ENCODE assay signal across 9 cellular contexts in the genomic region with DNA sequence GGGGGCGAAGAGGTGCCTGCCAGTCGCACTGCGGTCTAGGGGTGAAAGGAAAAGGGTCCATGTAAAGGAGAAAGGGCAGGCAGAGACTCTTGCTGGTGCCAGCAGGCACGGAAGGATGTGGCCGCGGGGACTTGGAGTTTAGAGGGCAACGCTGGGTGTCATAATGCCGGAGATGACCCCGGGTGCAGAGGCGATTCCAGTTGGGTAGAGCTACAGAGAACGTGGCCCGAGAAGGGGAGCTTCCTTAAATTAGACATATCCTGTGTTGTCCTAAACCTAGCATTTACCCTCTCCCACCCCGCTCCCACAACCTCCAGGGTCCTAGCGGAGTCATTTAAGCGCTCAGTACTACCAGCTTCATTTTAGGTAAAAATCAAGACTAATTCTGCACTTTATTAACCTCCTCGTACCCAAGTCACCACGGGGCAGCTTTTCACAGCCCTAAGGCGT.
DNase-seq lines count a peak whose midpoint lies in the region; ATAC-seq and TF ChIP-seq lines count a peak whose summit lies in the region.
"Had no signal": no experiment of that assay in that cellular context is flagged by ENCODE, and none has a peak within 500 bp of the region (broad histone marks: within the 10 kb centered on the region; RNA-seq: fewer than 3 reads in every experiment).

No MANE protein-coding gene starts in this region.

- H3K9me3 ChIP-seq in stomach = peaks cover 0 to 19% (median 14%) of the 10 kb centered on the region in 4 donors

- H3K27ac Mint-ChIP-seq in activated CD4-positive, alpha-beta T cell treated with anti-CD3 and anti-CD28 coated beads, Interleukin-2, amount 10 ng/mL, durations not matched to agents 24 days and 14 days = no peak overlapping the region
- H3K27ac Mint-ChIP-seq in WTC11 = no peak overlapping the region

- 2 to 6% (median 3%) methylated on average over 18 of the region's 18 CpGs for WGBS in stomach, 5 donors

- H3K4me3 ChIP-seq in stomach = peak overlapping the region; percentile 2 to 46 (median 26)
- H3K4me3 ChIP-seq: K562 had no signal

- H3K36me3 Mint-ChIP-seq in activated CD4-positive, alpha-beta T cell treated with anti-CD3 and anti-CD28 coated beads, Interleukin-2, amount 10 ng/mL, durations not matched to agents 24 days and 14 days (ENCODE audit: low read depth) = peaks cover 2% of the 10 kb centered on the region
- peaks cover 8% of the 10 kb centered on the region for H3K36me3 Mint-ChIP-seq in WTC11

- intact Hi-C loops in activated CD4-positive, alpha-beta T cell treated with anti-CD3 and anti-CD28 coated beads, Interleukin-2, amount 10 ng/mL, durations not matched to agents 24 days and 14 days (cut with micrococcal nuclease) = loop anchor here (5.0 kb wide), 1 partner anchor 104 kb away; no protein-coding TSS in a partner anchor
- intact Hi-C loops in stomach (cut with DNase I; ENCODE audit: low total_unique reads) = no loop called here

- peak overlapping the region; percentile 76 for H3K4me3 Mint-ChIP-seq in activated CD4-positive, alpha-beta T cell treated with anti-CD3 and anti-CD28 coated beads, Interleukin-2, amount 10 ng/mL, durations not matched to agents 24 days and 14 days
- peak overlapping the region; percentile 86 for H3K4me3 Mint-ChIP-seq in WTC11

- TF ChIP-seq POLR2A in stomach (IDR thresholded peaks at IDR 0.05) = no peak

- peaks cover 35% of the 10 kb centered on the region for H3K4me1 Mint-ChIP-seq in activated CD4-positive, alpha-beta T cell treated with anti-CD3 and anti-CD28 coated beads, Interleukin-2, amount 10 ng/mL, durations not matched to agents 24 days and 14 days
- H3K4me1 Mint-ChIP-seq in WTC11 = peaks cover 36% of the 10 kb centered on the region

- ATAC-seq in WTC11 = peak; percentile 10; the same call in 1 of the 2 replicates
- no peak for ATAC-seq in HG02840 (IDR thresholded peaks at IDR 0.05; ENCODE audit: low FRiP score, unreplicated experiment)

- CTCF ChIA-PET in WTC11 (lab: Charles Lee) = interaction anchor here (0.8 to 3.6 kb wide), 10 partner anchors 18 to 203 kb away, joined by 3 to 27 read pairs (median 5); no protein-coding TSS in a partner anchor

- peaks cover 44 to 98% (median 79%) of the 10 kb centered on the region in 3 donors for H3K27me3 ChIP-seq in stomach

- peaks cover 78% of the 10 kb centered on the region for H3K27me3 Mint-ChIP-seq in activated CD4-positive, alpha-beta T cell treated with anti-CD3 and anti-CD28 coated beads, Interleukin-2, amount 10 ng/mL, durations not matched to agents 24 days and 14 days
- peaks cover 96% of the 10 kb centered on the region for H3K27me3 Mint-ChIP-seq in WTC11 (ENCODE audit: low read depth)

- no peak for TF ChIP-seq EP300 in stomach (IDR thresholded peaks at IDR 0.05)

- no peak overlapping the region for H3K27ac ChIP-seq in stomach

- H3K4me1 ChIP-seq in stomach = peaks cover 52 to 54% (median 53%) of the 10 kb centered on the region in 4 donors

- peak; percentile 63 for DNase-seq in activated CD4-positive, alpha-beta T cell treated with anti-CD3 and anti-CD28 coated beads, Interleukin-2, amount 10 ng/mL, durations not matched to agents 24 days and 14 days
- DNase-seq in activated CD4-positive, alpha-beta T cell treated with anti-CD3 and anti-CD28 coated beads, Interleukin-2, amount 50 U/mL, for 4 hours = no peak
- DNase-seq in WTC11 (ENCODE audit: low spot score) (no peak), hepatic stellate cell (ENCODE audit: low spot score) (peak; percentile 30), stomach (no peak), MV-4-11 (lab: John Stamatoyannopoulos, UW) (no peak), SHP77 (lab: John Stamatoyannopoulos, UW) (no peak)

- no peaks in the 10 kb centered on the region for H3K36me3 ChIP-seq in stomach

- no peaks in the 10 kb centered on the region for H3K9me3 Mint-ChIP-seq in activated CD4-positive, alpha-beta T cell treated with anti-CD3 and anti-CD28 coated beads, Interleukin-2, amount 10 ng/mL, durations not matched to agents 24 days and 14 days
- H3K9me3 Mint-ChIP-seq in WTC11 = peaks cover 12% of the 10 kb centered on the region

- TF ChIP-seq CTCF in WTC11 (IDR thresholded peaks at IDR 0.05) = no peak
- TF ChIP-seq CTCF in stomach (IDR thresholded peaks at IDR 0.05) = no peak

- POLR2A ChIA-PET in WTC11 (lab: Charles Lee) = interaction anchor here (0.6 to 1.2 kb wide), 2 partner anchors 30 to 118 kb away, joined by 3 read pairs; no protein-coding TSS in a partner anchor

TF ChIP-seq in WTC11, 78 proteins besides CTCF, POLR2A, EP300 and RAD21:
- TF ChIP-seq, protein P1, sequence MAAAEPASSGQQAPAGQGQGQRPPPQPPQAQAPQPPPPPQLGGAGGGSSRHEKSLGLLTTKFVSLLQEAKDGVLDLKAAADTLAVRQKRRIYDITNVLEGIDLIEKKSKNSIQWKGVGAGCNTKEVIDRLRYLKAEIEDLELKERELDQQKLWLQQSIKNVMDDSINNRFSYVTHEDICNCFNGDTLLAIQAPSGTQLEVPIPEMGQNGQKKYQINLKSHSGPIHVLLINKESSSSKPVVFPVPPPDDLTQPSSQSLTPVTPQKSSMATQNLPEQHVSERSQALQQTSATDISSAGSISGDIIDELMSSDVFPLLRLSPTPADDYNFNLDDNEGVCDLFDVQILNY (CRISPR knock-in tag; IDR thresholded peaks at IDR 0.05) = 0 out of 2 replicates have a peak, but pooled peaks have one; percentile 13
- TF ChIP-seq, protein P2, sequence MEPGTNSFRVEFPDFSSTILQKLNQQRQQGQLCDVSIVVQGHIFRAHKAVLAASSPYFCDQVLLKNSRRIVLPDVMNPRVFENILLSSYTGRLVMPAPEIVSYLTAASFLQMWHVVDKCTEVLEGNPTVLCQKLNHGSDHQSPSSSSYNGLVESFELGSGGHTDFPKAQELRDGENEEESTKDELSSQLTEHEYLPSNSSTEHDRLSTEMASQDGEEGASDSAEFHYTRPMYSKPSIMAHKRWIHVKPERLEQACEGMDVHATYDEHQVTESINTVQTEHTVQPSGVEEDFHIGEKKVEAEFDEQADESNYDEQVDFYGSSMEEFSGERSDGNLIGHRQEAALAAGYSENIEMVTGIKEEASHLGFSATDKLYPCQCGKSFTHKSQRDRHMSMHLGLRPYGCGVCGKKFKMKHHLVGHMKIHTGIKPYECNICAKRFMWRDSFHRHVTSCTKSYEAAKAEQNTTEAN (CRISPR knock-in tag; IDR thresholded peaks at IDR 0.05) = no peak
TF ChIP-seq in WTC11: peak in this region for 1.

Comparison
In these comparisons a context has a peak if more than half of its experiments do, and no peak if none do; other contexts are left out.
1. DNase-seq: peak in activated CD4-positive, alpha-beta T cell treated with anti-CD3 and anti-CD28 coated beads, Interleukin-2, amount 10 ng/mL, durations not matched to agents 24 days and 14 days (single experiment) and hepatic stellate cell (single experiment); none in activated CD4-positive, alpha-beta T cell treated with anti-CD3 and anti-CD28 coated beads, Interleukin-2, amount 50 U/mL, for 4 hours (0 of 2), WTC11 (single experiment), stomach (single experiment), MV-4-11 (single experiment) and SHP77 (0 of 2).